ENCODE assay signal across 24 cellular contexts in genomic region chr1:226482196-226482595, GRCh38.
"Had no signal": no experiment of that assay in that cellular context is flagged by ENCODE, and none has a peak within 500 bp of the region (broad histone marks: within the 10 kb centered on the region; RNA-seq: fewer than 3 reads in every experiment).

No MANE protein-coding gene starts in this region.

- H3K36me3 ChIP-seq: ovary, thoracic aorta had no signal

- H3K4me3 Mint-ChIP-seq: activated B cell treated with CpG ODN at 0.5 μM for 24 hours; activated CD8-positive, alpha-beta T cell treated with anti-CD3 and anti-CD28 coated beads for 36 hours; central memory CD8-positive, alpha-beta T cell; stimulated activated effector memory CD8-positive, alpha-beta T cell treated with anti-CD3 and anti-CD28 coated beads, Interleukin-12 subunit alpha, Interleukin-12 subunit beta, amount 100 ng/mL, for 72 hours had no signal

- H3K27me3 ChIP-seq: ovary had no signal

- H3K27ac ChIP-seq: ovary, psoas muscle, thoracic aorta had no signal

- FAIRE-seq: endometrium, TTC549 had no signal

- DNase-seq: activated B cell treated with CpG ODN at 0.5 μM for 24 hours; activated CD4-positive, alpha-beta T cell treated with anti-CD3 and anti-CD28 coated beads for 48 hours; activated CD8-positive, alpha-beta T cell treated with anti-CD3 and anti-CD28 coated beads for 36 hours; activated naive CD4-positive, alpha-beta T cell treated with Interleukin-2 at 50 U/mL for 16 hours; activated T-cell treated with anti-CD3 and anti-CD28 coated beads, Interleukin-2, amount 50 U/mL, for 1 hour; aorta; cortex of kidney; erythroblast; foreskin melanocyte; hypothalamus; islet precursor cell; midbrain; ovary; psoas muscle; stimulated activated CD4-positive, alpha-beta T cell treated with anti-CD3 and anti-CD28 coated beads, Interleukin-4, amount 100 ng/mL, for 24 hours; SW 1271 had no signal

- H3K4me1 ChIP-seq: psoas muscle had no signal

- H3K4me1 Mint-ChIP-seq: activated B cell treated with CpG ODN at 0.5 μM for 24 hours; stimulated activated effector memory CD8-positive, alpha-beta T cell treated with anti-CD3 and anti-CD28 coated beads, Interleukin-12 subunit alpha, Interleukin-12 subunit beta, amount 100 ng/mL, for 72 hours had no signal

- H3K9me3 ChIP-seq: ovary, psoas muscle, thoracic aorta had no signal

- H3K36me3 Mint-ChIP-seq: stimulated activated effector memory CD8-positive, alpha-beta T cell treated with anti-CD3 and anti-CD28 coated beads, Interleukin-12 subunit alpha, Interleukin-12 subunit beta, amount 100 ng/mL, for 72 hours had no signal

- ATAC-seq: activated CD8-positive, alpha-beta T cell treated with anti-CD3 and anti-CD28 coated beads for 36 hours; psoas muscle; sciatic nerve; stimulated activated effector memory CD8-positive, alpha-beta T cell treated with anti-CD3 and anti-CD28 coated beads, Interleukin-12 subunit alpha, Interleukin-12 subunit beta, amount 100 ng/mL, for 72 hours had no signal

- H3K9me3 Mint-ChIP-seq: activated CD8-positive, alpha-beta T cell treated with anti-CD3 and anti-CD28 coated beads for 36 hours; activated T-helper 2 cell treated with anti-CD3 and anti-CD28 coated beads, Interferon-gamma antibody, Interleukin-2, Interleukin-4, amounts not matched to agents 10 μg/mL and 5 μg/mL and 100 μg/mL, durations not matched to agents 14 hours and 24 hours and 36 hours; central memory CD8-positive, alpha-beta T cell; stimulated activated effector memory CD8-positive, alpha-beta T cell treated with anti-CD3 and anti-CD28 coated beads, Interleukin-12 subunit alpha, Interleukin-12 subunit beta, amount 100 ng/mL, for 72 hours had no signal

- H3K4me3 ChIP-seq: lung, ovary, psoas muscle, thoracic aorta had no signal
